In the genomic region with DNA sequence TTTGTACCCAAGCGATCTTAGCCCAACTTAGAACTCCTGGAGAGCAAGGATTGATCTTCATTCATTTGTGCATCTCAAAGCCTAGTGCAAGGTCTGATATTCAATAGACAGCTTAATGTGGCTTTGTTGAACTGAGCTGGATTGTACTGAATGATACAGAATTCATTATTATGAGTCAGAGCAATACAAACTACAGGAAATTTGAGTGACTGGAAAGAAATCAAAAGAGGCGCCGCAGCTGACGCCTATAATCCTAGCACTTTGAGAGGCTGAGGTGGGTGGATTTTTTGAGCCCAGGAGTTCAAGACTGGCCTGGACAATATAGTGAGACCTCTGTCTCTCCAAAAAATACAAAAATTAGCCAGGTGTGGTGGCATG, we compare ENCODE assay signal across 16 cellular contexts. TPM values are rescaled to one million over a fixed set of nuclear protein-coding genes. Genes with fewer than 3 reads are reported as not detected.
DNase-seq lines count a peak whose midpoint lies in the region; ATAC-seq and TF ChIP-seq lines count a peak whose summit lies in the region.
"Had no signal": no experiment of that assay in that cellular context is flagged by ENCODE, and none has a peak within 500 bp of the region (broad histone marks: within the 10 kb centered on the region; RNA-seq: fewer than 3 reads in every experiment).

No MANE protein-coding gene starts in this region.

- in situ Hi-C loops in transverse colon (cut with MboI; ENCODE audit: low pct_ligation_motif_present in 1 of 4, low pct_unique_long_range_greater_than_20kb in 1 of 4, low sequenced_read_pairs in 3 of 4): no loop called here

- no peak for TF ChIP-seq EP300 in transverse colon (IDR thresholded peaks at IDR 0.05; ENCODE audit: low read depth)

- peak; percentile 45 for DNase-seq in DMS53 (lab: John Stamatoyannopoulos, UW)
- no peak for DNase-seq in DMS53 treated with DMSO at 0.1 percent for 48 hours (lab: John Stamatoyannopoulos, UW; ENCODE audit: unreplicated experiment)
- DNase-seq in iris pigment epithelial cell (ENCODE audit: low read depth): peak; percentile 46
- peak; percentile 65 for DNase-seq in transverse colon
- no peak for DNase-seq in type B pancreatic cell (ENCODE audit: extremely low spot score, unreplicated experiment)
- DNase-seq in MV-4-11 (lab: John Stamatoyannopoulos, UW): no peak
- DNase-seq: 8988T, C1 segment of cervical spinal cord, COR-L47, DMS79 treated with DMSO at 0.1 percent for 48 hours, GM23248, NCI-H1092, NCI-H2107 had no signal

- intact Hi-C loops in transverse colon (cut with DNase I; ENCODE audit: low total_unique reads): no loop called here

- H3K4me1 Mint-ChIP-seq in type B pancreatic cell (ENCODE audit: unreplicated experiment): peaks cover 26% of the 10 kb centered on the region

- 51% methylated on average over 4 of the region's 4 CpGs; no CpG with 5 or more reads in 1 of the 2 donors for WGBS in transverse colon (ENCODE audit: low coverage in 1 of 2), 2 donors

- peak overlapping the region; percentile 86 for H3K27ac ChIP-seq in VCaP
- peak overlapping the region; percentile 78 to 86 (median 80) for H3K27ac ChIP-seq in transverse colon
- H3K27ac ChIP-seq: GM23248 had no signal

- no peak overlapping the region for H3K4me3 Mint-ChIP-seq in type B pancreatic cell

- no peak overlapping the region for H3K4me3 ChIP-seq in transverse colon
- H3K4me3 ChIP-seq: GM23248 had no signal

- TF ChIP-seq POLR2A in transverse colon (IDR thresholded peaks at IDR 0.05): no peak

- no peak overlapping the region for H3K27ac Mint-ChIP-seq in type B pancreatic cell

- peaks cover 4% of the 10 kb centered on the region for H3K9me3 Mint-ChIP-seq in type B pancreatic cell

- no peaks in the 10 kb centered on the region for H3K27me3 Mint-ChIP-seq in type B pancreatic cell

- no peaks in the 10 kb centered on the region for H3K27me3 ChIP-seq in transverse colon

- H3K36me3 Mint-ChIP-seq in type B pancreatic cell: no peaks in the 10 kb centered on the region

- H3K9me3 ChIP-seq in transverse colon: no peaks in the 10 kb centered on the region

- ATAC-seq in GM21360 (IDR thresholded peaks at IDR 0.05; ENCODE audit: unreplicated experiment): no peak
- ATAC-seq: HCT116 had no signal

- H3K36me3 ChIP-seq in transverse colon: no peaks in the 10 kb centered on the region

- H3K4me1 ChIP-seq in transverse colon: peaks cover 5 to 50% (median 22%) of the 10 kb centered on the region in 4 donors

- TF ChIP-seq CTCF in VCaP (conservative IDR thresholded peaks at IDR 0.05) (no peak), transverse colon (IDR thresholded peaks at IDR 0.05) (no peak), type B pancreatic cell (conservative IDR thresholded peaks at IDR 0.05) (no peak)

RNA-seq across cellular contexts. Expression of a gene that starts 58.6 kb away (rescaled TPM):
- total RNA-seq in transverse colon: 10 to 100 TPM; 14.9 to 26.9 (median 22.0) TPM
- total RNA-seq in type B pancreatic cell (ENCODE audit: low replicate concordance): 83.2 and 96.8 TPM in 2 replicates

Comparison
In these comparisons a context has a peak if more than half of its experiments do, and no peak if none do; other contexts are left out.
1. DNase-seq: peak in DMS53 (single experiment), iris pigment epithelial cell (single experiment) and transverse colon (single experiment); none in DMS53 treated with DMSO at 0.1 percent for 48 hours (single experiment), type B pancreatic cell (single experiment) and MV-4-11 (single experiment).